ENCODE assay signal across 14 cellular contexts in the genomic region with DNA sequence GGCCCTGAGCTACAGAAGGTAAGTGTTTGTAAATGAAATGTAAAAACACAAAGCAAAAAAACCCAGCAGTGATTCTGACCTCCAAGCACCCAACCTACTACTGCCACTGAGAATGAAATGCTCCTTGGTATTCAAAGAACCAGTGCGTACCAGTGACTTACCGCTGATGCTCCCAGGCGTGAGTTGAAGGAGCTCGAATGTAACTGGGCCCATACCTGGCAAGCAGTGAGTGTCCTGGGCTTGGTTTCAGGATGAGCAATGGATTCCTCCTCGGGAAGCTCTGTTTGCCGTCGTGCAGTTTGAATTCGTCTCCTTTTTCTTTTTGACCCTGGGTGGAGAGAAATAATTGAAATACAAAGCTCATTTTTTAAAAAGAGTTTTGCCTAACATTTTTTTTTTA.
A peak's percentile ranks its signal among the peaks of the same experiment; 100 is the strongest.
DNase-seq lines count a peak whose midpoint lies in the region; ATAC-seq and TF ChIP-seq lines count a peak whose summit lies in the region.
"Had no signal": no experiment of that assay in that cellular context is flagged by ENCODE, and none has a peak within 500 bp of the region (broad histone marks: within the 10 kb centered on the region; RNA-seq: fewer than 3 reads in every experiment).

No MANE protein-coding gene starts in this region.

- H4K20me1 ChIP-seq in HCT116 (ENCODE audit: insufficient read depth), result no peaks in the 10 kb centered on the region
- no peaks in the 10 kb centered on the region for H4K20me1 ChIP-seq in osteoblast (ENCODE audit: insufficient read depth, low read length)
- H4K20me1 ChIP-seq: BLaER1 had no signal

- H3K4me2 ChIP-seq in HCT116 (ENCODE audit: low read length), result no peak overlapping the region
- H3K4me2 ChIP-seq in osteoblast (ENCODE audit: insufficient read depth, low read length), result no peak overlapping the region
- H3K4me2 ChIP-seq: BLaER1 had no signal

- no peak for TF ChIP-seq POLR2A in HCT116 (IDR thresholded peaks at IDR 0.05; ENCODE audit: borderline replicate concordance, extremely low read depth, insufficient read depth, insufficient read length)

- H3K4me3 Mint-ChIP-seq in naive thymus-derived CD8-positive, alpha-beta T cell, result no peak overlapping the region
- H3K4me3 Mint-ChIP-seq: CD8-positive, alpha-beta memory T cell had no signal

- RAD21 ChIA-PET in HCT116 (lab: Charles Lee; ENCODE audit: low non-redundant PET in 1 of 2, low total read pairs in 2 of 2, uncharacterized antibody in 2 of 2, unreplicated experiment in 2 of 2), result no interaction called here

- H3K79me2 ChIP-seq in HCT116 (ENCODE audit: insufficient read depth, low read length) (no peaks in the 10 kb centered on the region), osteoblast (ENCODE audit: insufficient read depth, low read length) (no peaks in the 10 kb centered on the region)

- H2AFZ ChIP-seq in HCT116 (ENCODE audit: low read depth, low read length, poor library complexity, severe bottlenecking), result peak overlapping the region; percentile 74
- no peak overlapping the region for H2AFZ ChIP-seq in osteoblast (ENCODE audit: low read length)

- H3K9me2 ChIP-seq in HCT116 (ENCODE audit: insufficient read depth), result no peaks in the 10 kb centered on the region

- H3K4me3 ChIP-seq in HCT116 (replicated peaks in 1 of 2; ENCODE audit: low read depth in 1 of 2, low read length in 2 of 2) (no peak overlapping the region), osteoblast (ENCODE audit: insufficient read depth, low read length) (no peak overlapping the region)
- H3K4me3 ChIP-seq: BLaER1 had no signal

- H3K36me3 ChIP-seq in HCT116 (ENCODE audit: control insufficient read depth in 1 of 2, insufficient read depth in 2 of 2, low read length in 2 of 2), result no peaks in the 10 kb centered on the region
- no peaks in the 10 kb centered on the region for H3K36me3 ChIP-seq in osteoblast (ENCODE audit: insufficient read depth, low read length)
- H3K36me3 ChIP-seq: BLaER1 had no signal

- intact Hi-C loops in HCT116 (cut with micrococcal nuclease), result no loop called here

- peaks cover 0 to 1% (median 0%) of the 10 kb centered on the region in 5 donors for H3K27me3 Mint-ChIP-seq in naive thymus-derived CD8-positive, alpha-beta T cell

- H3K27me3 ChIP-seq in HCT116 (ENCODE audit: insufficient read depth, low read length) (no peaks in the 10 kb centered on the region), osteoblast (ENCODE audit: insufficient read depth, low read length) (no peaks in the 10 kb centered on the region)
- H3K27me3 ChIP-seq: BLaER1 had no signal

- no peak overlapping the region for H3K9ac ChIP-seq in HCT116 (ENCODE audit: low read length)
- H3K9ac ChIP-seq: BLaER1 had no signal

- peaks cover 4 to 10% (median 8%) of the 10 kb centered on the region in 4 donors for H3K4me1 Mint-ChIP-seq in naive thymus-derived CD8-positive, alpha-beta T cell

- no TSS peak for BruUV-seq in HCT116 (replicated peaks; lab: Mats Ljungman, UMichigan)

- POLR2A ChIA-PET in HCT116 (lab: Charles Lee), result no interaction called here
- POLR2A ChIA-PET in naive thymus-derived CD8-positive, alpha-beta T cell (lab: Charles Lee), result interaction anchor here (0.5 kb wide), 1 partner anchor 460 kb away, joined by 3 read pairs; no protein-coding TSS in a partner anchor

- no peaks in the 10 kb centered on the region for H3K36me3 Mint-ChIP-seq in naive thymus-derived CD8-positive, alpha-beta T cell
- H3K36me3 Mint-ChIP-seq: CD8-positive, alpha-beta memory T cell had no signal

- DNase-seq in DMS53 treated with DMSO at 0.1 percent for 48 hours (lab: John Stamatoyannopoulos, UW; ENCODE audit: unreplicated experiment) (peak; percentile 67), DMS53 (lab: John Stamatoyannopoulos, UW) (no peak), HCT116 (ENCODE audit: low read depth, low spot score) (no peak), osteoblast (ENCODE audit: insufficient read length, low spot score, missing footprints) (peak; percentile 23), NCI-H510A treated with DMSO at 0.1 percent for 48 hours (lab: John Stamatoyannopoulos, UW) (no peak)
- DNase-seq in naive thymus-derived CD8-positive, alpha-beta T cell, result no peak
- DNase-seq in stimulated activated naive CD4-positive, alpha-beta T cell (lab: John Stamatoyannopoulos, UW), result no peak
- DNase-seq: Caco-2; CD8-positive, alpha-beta memory T cell; GOT3; HCEC 1CT had no signal

- H3K9me3 Mint-ChIP-seq in naive thymus-derived CD8-positive, alpha-beta T cell, result no peaks in the 10 kb centered on the region
- H3K9me3 Mint-ChIP-seq: CD8-positive, alpha-beta memory T cell had no signal

- no peak overlapping the region for H3K27ac Mint-ChIP-seq in naive thymus-derived CD8-positive, alpha-beta T cell
- H3K27ac Mint-ChIP-seq: CD8-positive, alpha-beta memory T cell had no signal

- no peaks in the 10 kb centered on the region for H3K9me3 ChIP-seq in HCT116 (ENCODE audit: control insufficient read depth in 1 of 2, insufficient read depth in 1 of 2, low read depth in 1 of 2, low read length in 2 of 2)
- H3K9me3 ChIP-seq in osteoblast (ENCODE audit: low read depth, low read length), result no peaks in the 10 kb centered on the region
- H3K9me3 ChIP-seq: BLaER1, Caco-2 had no signal

- CTCF ChIA-PET in HCT116 (lab: Charles Lee), result interaction anchor here (0.7 to 3.7 kb wide), 9 partner anchors 9 to 73 kb away, joined by 3 to 18 read pairs (median 5); no protein-coding TSS in a partner anchor

- TF ChIP-seq RAD21 in HCT116 (IDR thresholded peaks at IDR 0.05; ENCODE audit: low read depth), result no peak

- H3K4me1 ChIP-seq in HCT116 (ENCODE audit: control insufficient read depth in 1 of 2, insufficient read depth in 2 of 2, low read length in 2 of 2) (no peaks in the 10 kb centered on the region), osteoblast (ENCODE audit: insufficient read depth, low read length) (no peaks in the 10 kb centered on the region)
- H3K4me1 ChIP-seq: BLaER1, Caco-2 had no signal

- ATAC-seq in HCT116, result no peak
- no peak for ATAC-seq in naive thymus-derived CD8-positive, alpha-beta T cell

- TF ChIP-seq CTCF in HCT116 (IDR thresholded peaks at IDR 0.05 in 2 of 3, conservative IDR thresholded peaks at IDR 0.05 in 1 of 3; ENCODE audit: borderline replicate concordance in 1 of 3, insufficient read depth in 1 of 3, low read depth in 2 of 3, low read length in 2 of 3) (no peak), VCaP (conservative IDR thresholded peaks at IDR 0.05) (no peak), osteoblast (IDR thresholded peaks at IDR 0.05; ENCODE audit: extremely low read depth, low read depth, low read length) (no peak)

- H3K27ac ChIP-seq in HCT116 (ENCODE audit: low read depth, low read length), result no peak overlapping the region
- H3K27ac ChIP-seq in VCaP, result peak overlapping the region; percentile 79
- H3K27ac ChIP-seq in osteoblast (ENCODE audit: low read depth, low read length), result no peak overlapping the region
- H3K27ac ChIP-seq: 22Rv1, BLaER1 had no signal

TF ChIP-seq in HCT116, 20 proteins besides CTCF, POLR2A, EP300 and RAD21 (continues in another document):
- no peak for TF ChIP-seq JUND (IDR thresholded peaks at IDR 0.05)
- TF ChIP-seq, protein P1, sequence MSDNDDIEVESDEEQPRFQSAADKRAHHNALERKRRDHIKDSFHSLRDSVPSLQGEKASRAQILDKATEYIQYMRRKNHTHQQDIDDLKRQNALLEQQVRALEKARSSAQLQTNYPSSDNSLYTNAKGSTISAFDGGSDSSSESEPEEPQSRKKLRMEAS (IDR thresholded peaks at IDR 0.05), result no peak
- TF ChIP-seq, protein P2, sequence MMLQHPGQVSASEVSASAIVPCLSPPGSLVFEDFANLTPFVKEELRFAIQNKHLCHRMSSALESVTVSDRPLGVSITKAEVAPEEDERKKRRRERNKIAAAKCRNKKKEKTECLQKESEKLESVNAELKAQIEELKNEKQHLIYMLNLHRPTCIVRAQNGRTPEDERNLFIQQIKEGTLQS (IDR thresholded peaks at IDR 0.05), result no peak
- TF ChIP-seq SRF (IDR thresholded peaks at IDR 0.05; ENCODE audit: low read depth), result no peak
- no peak for TF ChIP-seq CEBPB (IDR thresholded peaks at IDR 0.05; ENCODE audit: low read depth)
- TF ChIP-seq ZFX (IDR thresholded peaks at IDR 0.05), result no peak
- no peak for TF ChIP-seq EZH2 (IDR thresholded peaks at IDR 0.05)
- no peak for TF ChIP-seq SIN3A (IDR thresholded peaks at IDR 0.05; ENCODE audit: low read depth)
- TF ChIP-seq, protein P3, sequence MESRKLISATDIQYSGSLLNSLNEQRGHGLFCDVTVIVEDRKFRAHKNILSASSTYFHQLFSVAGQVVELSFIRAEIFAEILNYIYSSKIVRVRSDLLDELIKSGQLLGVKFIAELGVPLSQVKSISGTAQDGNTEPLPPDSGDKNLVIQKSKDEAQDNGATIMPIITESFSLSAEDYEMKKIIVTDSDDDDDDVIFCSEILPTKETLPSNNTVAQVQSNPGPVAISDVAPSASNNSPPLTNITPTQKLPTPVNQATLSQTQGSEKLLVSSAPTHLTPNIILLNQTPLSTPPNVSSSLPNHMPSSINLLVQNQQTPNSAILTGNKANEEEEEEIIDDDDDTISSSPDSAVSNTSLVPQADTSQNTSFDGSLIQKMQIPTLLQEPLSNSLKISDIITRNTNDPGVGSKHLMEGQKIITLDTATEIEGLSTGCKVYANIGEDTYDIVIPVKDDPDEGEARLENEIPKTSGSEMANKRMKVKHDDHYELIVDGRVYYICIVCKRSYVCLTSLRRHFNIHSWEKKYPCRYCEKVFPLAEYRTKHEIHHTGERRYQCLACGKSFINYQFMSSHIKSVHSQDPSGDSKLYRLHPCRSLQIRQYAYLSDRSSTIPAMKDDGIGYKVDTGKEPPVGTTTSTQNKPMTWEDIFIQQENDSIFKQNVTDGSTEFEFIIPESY (IDR thresholded peaks at IDR 0.05; ENCODE audit: extremely low read depth, insufficient replicate concordance, low read length), result no peak
- TF ChIP-seq POLR2AphosphoS5 (IDR thresholded peaks at IDR 0.05; ENCODE audit: low read depth, low read length), result no peak
- no peak for TF ChIP-seq EGR1 (IDR thresholded peaks at IDR 0.05; ENCODE audit: low read depth)
- no peak for TF ChIP-seq FOSL1 (IDR thresholded peaks at IDR 0.05; ENCODE audit: low read depth)
- TF ChIP-seq TCF7L2 (IDR thresholded peaks at IDR 0.05; ENCODE audit: borderline replicate concordance, extremely low read depth, insufficient read depth, insufficient read length), result no peak
- TF ChIP-seq SP1 (IDR thresholded peaks at IDR 0.05; ENCODE audit: low read depth), result no peak

Comparison
In these comparisons a context has a peak if more than half of its experiments do, and no peak if none do; other contexts are left out.
1. DNase-seq: peak in DMS53 treated with DMSO at 0.1 percent for 48 hours (single experiment) and osteoblast (single experiment); none in DMS53 (single experiment), HCT116 (single experiment), NCI-H510A treated with DMSO at 0.1 percent for 48 hours (single experiment), naive thymus-derived CD8-positive, alpha-beta T cell (0 of 10) and stimulated activated naive CD4-positive, alpha-beta T cell (0 of 6).